15 cellular contexts compared by ENCODE assay signal in the genomic region with DNA sequence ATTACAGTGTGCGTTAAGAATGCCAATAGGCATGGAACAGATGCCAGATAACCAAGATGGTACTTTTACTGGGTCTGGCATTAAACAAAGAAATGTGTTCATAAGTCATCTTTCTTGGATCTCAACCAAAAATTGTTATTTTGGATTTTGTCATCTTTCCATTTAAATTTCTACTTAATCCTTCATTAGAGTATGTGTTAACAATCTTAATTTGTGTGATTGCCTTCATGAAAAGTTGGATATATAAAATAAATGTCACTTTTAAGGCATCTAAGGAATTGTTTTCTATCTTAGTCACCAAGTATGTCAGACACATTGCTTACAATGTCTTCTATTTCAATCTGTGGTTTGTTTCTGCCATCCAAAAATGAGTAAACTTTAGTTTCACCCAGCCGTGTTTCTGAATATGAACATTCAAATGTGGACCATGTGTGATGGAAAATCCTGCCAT.
DNase-seq lines count a peak whose midpoint lies in the region; ATAC-seq and TF ChIP-seq lines count a peak whose summit lies in the region.
"Had no signal": no experiment of that assay in that cellular context is flagged by ENCODE, and none has a peak within 500 bp of the region (broad histone marks: within the 10 kb centered on the region; RNA-seq: fewer than 3 reads in every experiment).

No MANE protein-coding gene starts in this region.

- intact Hi-C loops in activated CD4-positive, alpha-beta T cell treated with anti-CD3 and anti-CD28 coated beads for 36 hours (cut with DNase I, micrococcal nuclease): loop anchor here in 1 of 2 experiments (10.0 kb wide), 1 partner anchor 330 kb away; no protein-coding TSS in a partner anchor

- CTCF ChIA-PET in activated CD4-positive, alpha-beta T cell treated with anti-CD3 and anti-CD28 coated beads for 36 hours (lab: Charles Lee): no interaction called here

- POLR2A ChIA-PET in activated CD4-positive, alpha-beta T cell treated with anti-CD3 and anti-CD28 coated beads for 36 hours (lab: Charles Lee): no interaction called here

- peaks cover 21% of the 10 kb centered on the region for H3K27me3 Mint-ChIP-seq in activated CD4-positive, alpha-beta T cell treated with anti-CD3 and anti-CD28 coated beads for 36 hours
- peaks cover 36 to 47% of the 10 kb centered on the region in 2 donors for H3K27me3 Mint-ChIP-seq in effector memory CD8-positive, alpha-beta T cell

- DNase-seq in amniotic epithelial cell (ENCODE audit: low read depth): peak; percentile 27
- peak; percentile 40 for DNase-seq in retinal pigment epithelial cell (ENCODE audit: low read depth)
- DNase-seq in NCI-H69 (lab: John Stamatoyannopoulos, UW): no peak
- no peak for DNase-seq in activated CD4-positive, alpha-beta T cell treated with anti-CD3 and anti-CD28 coated beads for 36 hours
- no peak for DNase-seq in effector memory CD8-positive, alpha-beta T cell
- DNase-seq: activated CD4-positive, alpha-beta T cell treated with anti-CD3 and anti-CD28 coated beads for 4 hours; activated naive CD8-positive, alpha-beta T cell treated with anti-CD3 and anti-CD28 coated beads, Interleukin-2, amount 10 ng/mL, durations not matched to agents 7 days and 5 days; esophagus squamous epithelium; lower lobe of right lung; NCI-H2029; right lobe of liver; Right ventricle myocardium superior had no signal

- TF ChIP-seq CTCF in retinal pigment epithelial cell (conservative IDR thresholded peaks at IDR 0.05; ENCODE audit: low read depth, low read length): no peak

- H3K4me1 Mint-ChIP-seq in activated CD4-positive, alpha-beta T cell treated with anti-CD3 and anti-CD28 coated beads for 36 hours: peaks cover 6% of the 10 kb centered on the region
- H3K4me1 Mint-ChIP-seq in effector memory CD8-positive, alpha-beta T cell (ENCODE audit: low read depth in 2 of 2): no peaks in the 10 kb centered on the region
- H3K4me1 Mint-ChIP-seq: activated naive CD8-positive, alpha-beta T cell treated with anti-CD3 and anti-CD28 coated beads, Interleukin-2, amount 10 ng/mL, durations not matched to agents 7 days and 5 days had no signal

- no peaks in the 10 kb centered on the region for H3K36me3 Mint-ChIP-seq in activated CD4-positive, alpha-beta T cell treated with anti-CD3 and anti-CD28 coated beads for 36 hours (ENCODE audit: low read depth)
- no peaks in the 10 kb centered on the region for H3K36me3 Mint-ChIP-seq in effector memory CD8-positive, alpha-beta T cell (ENCODE audit: insufficient read depth)
- H3K36me3 Mint-ChIP-seq: activated naive CD8-positive, alpha-beta T cell treated with anti-CD3 and anti-CD28 coated beads, Interleukin-2, amount 10 ng/mL, durations not matched to agents 7 days and 5 days had no signal

- H3K27ac Mint-ChIP-seq in activated CD4-positive, alpha-beta T cell treated with anti-CD3 and anti-CD28 coated beads for 36 hours: no peak overlapping the region
- no peak overlapping the region for H3K27ac Mint-ChIP-seq in effector memory CD8-positive, alpha-beta T cell
- H3K27ac Mint-ChIP-seq: activated naive CD8-positive, alpha-beta T cell treated with anti-CD3 and anti-CD28 coated beads, Interleukin-2, amount 10 ng/mL, durations not matched to agents 7 days and 5 days had no signal

- ATAC-seq in GM19395 (IDR thresholded peaks at IDR 0.05; ENCODE audit: unreplicated experiment) (peak; percentile 74), HG03196 (IDR thresholded peaks at IDR 0.05; ENCODE audit: unreplicated experiment) (peak; percentile 51), GM21619 (IDR thresholded peaks at IDR 0.05; ENCODE audit: unreplicated experiment) (no peak)
- ATAC-seq in activated CD4-positive, alpha-beta T cell treated with anti-CD3 and anti-CD28 coated beads for 36 hours: no peak
- ATAC-seq in effector memory CD8-positive, alpha-beta T cell (replicated peaks): no peak
- ATAC-seq: right lobe of liver had no signal

- H3K4me3 Mint-ChIP-seq in activated CD4-positive, alpha-beta T cell treated with anti-CD3 and anti-CD28 coated beads for 36 hours: no peak overlapping the region
- no peak overlapping the region for H3K4me3 Mint-ChIP-seq in effector memory CD8-positive, alpha-beta T cell
- H3K4me3 Mint-ChIP-seq: activated naive CD8-positive, alpha-beta T cell treated with anti-CD3 and anti-CD28 coated beads, Interleukin-2, amount 10 ng/mL, durations not matched to agents 7 days and 5 days had no signal

- H3K9me3 Mint-ChIP-seq in activated CD4-positive, alpha-beta T cell treated with anti-CD3 and anti-CD28 coated beads for 36 hours (ENCODE audit: low read depth): peaks cover 2% of the 10 kb centered on the region
- H3K9me3 Mint-ChIP-seq in effector memory CD8-positive, alpha-beta T cell: no peaks in the 10 kb centered on the region
- H3K9me3 Mint-ChIP-seq: activated naive CD8-positive, alpha-beta T cell treated with anti-CD3 and anti-CD28 coated beads, Interleukin-2, amount 10 ng/mL, durations not matched to agents 7 days and 5 days had no signal

- no peak overlapping the region for H3K4me3 ChIP-seq in retinal pigment epithelial cell (ENCODE audit: low read length)
- H3K4me3 ChIP-seq: esophagus squamous epithelium, lower lobe of right lung, right lobe of liver had no signal

Comparison
In these comparisons a context has a peak if more than half of its experiments do, and no peak if none do; other contexts are left out.
1. ATAC-seq: peak in GM19395 (single experiment) and HG03196 (single experiment); none in GM21619 (single experiment), activated CD4-positive, alpha-beta T cell treated with anti-CD3 and anti-CD28 coated beads for 36 hours (single experiment) and effector memory CD8-positive, alpha-beta T cell (single experiment).
2. DNase-seq: peak in amniotic epithelial cell (single experiment) and retinal pigment epithelial cell (single experiment); none in NCI-H69 (single experiment), activated CD4-positive, alpha-beta T cell treated with anti-CD3 and anti-CD28 coated beads for 36 hours (single experiment) and effector memory CD8-positive, alpha-beta T cell (0 of 3).